In the genomic region with DNA sequence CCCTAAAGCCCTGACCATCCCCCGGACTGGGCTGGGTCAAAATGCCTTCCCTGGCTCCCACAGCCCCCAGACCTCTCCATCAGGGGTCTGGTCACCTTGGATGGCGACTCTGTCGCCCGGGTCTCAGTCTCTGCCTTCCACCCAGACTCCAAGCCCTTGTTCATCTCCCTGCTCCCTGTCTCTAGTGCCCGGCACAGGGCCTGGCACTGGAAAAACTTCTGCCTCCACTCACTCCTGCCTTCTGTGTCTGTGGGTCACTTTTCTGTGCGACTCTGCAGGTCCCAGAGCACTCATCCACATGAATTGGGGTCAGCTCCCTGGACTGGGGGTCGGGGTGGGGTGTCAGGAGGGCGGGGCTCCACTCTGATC, we compare ENCODE assay signal across 8 cellular contexts. TPM values are rescaled to one million over a fixed set of nuclear protein-coding genes. Genes with fewer than 3 reads are reported as not detected.
DNase-seq lines count a peak whose midpoint lies in the region; ATAC-seq, FAIRE-seq and TF ChIP-seq lines count a peak whose summit lies in the region.

No MANE protein-coding gene starts in this region.

- FAIRE-seq in pancreas (lab: Jason Lieb, UNC) (no peak), RCC 7860 (lab: Jason Lieb, UNC) (no peak)

- H3K4me3 Mint-ChIP-seq in Calu3 (ENCODE audit: low read depth, unreplicated experiment), result peak overlapping the region; percentile 84

- intact Hi-C loops in Calu3 (cut with micrococcal nuclease; ENCODE audit: unreplicated experiment) (loop anchor here (2.0 kb wide), 1 partner anchor 13 kb away; no protein-coding TSS in a partner anchor), pancreas (cut with DNase I) (no loop called here)

- no peaks in the 10 kb centered on the region for H3K27me3 Mint-ChIP-seq in Calu3 (ENCODE audit: unreplicated experiment)

- H3K9me3 ChIP-seq in SJCRH30 (replicated peaks) (no peaks in the 10 kb centered on the region), esophagus (ENCODE audit: control insufficient read depth in 2 of 2, insufficient read depth in 1 of 2, low read depth in 1 of 2, low read length in 1 of 2) (no peaks in the 10 kb centered on the region), pancreas (no peaks in the 10 kb centered on the region)

- H3K27ac ChIP-seq in SJCRH30 (peak overlapping the region; percentile 95), esophagus (ENCODE audit: low read depth in 2 of 2, low read length in 1 of 2) (peak overlapping the region; percentile 91 to 94), pancreas (peak overlapping the region; percentile 83 to 94 (median 87))

- H3K36me3 Mint-ChIP-seq in Calu3 (ENCODE audit: insufficient read depth, unreplicated experiment), result peaks cover 47% of the 10 kb centered on the region

- TF ChIP-seq CTCF in Calu3 (IDR thresholded peaks at IDR 0.05; ENCODE audit: unreplicated experiment), result no peak
- TF ChIP-seq CTCF in pancreas (IDR thresholded peaks at IDR 0.05), result no peak

- no peaks in the 10 kb centered on the region for H3K9me3 Mint-ChIP-seq in Calu3 (ENCODE audit: low read depth, unreplicated experiment)

- H3K4me1 ChIP-seq in SJCRH30 (0 out of 2 replicates have a peak, but pooled peaks cover 4% of the 10 kb centered on the region), esophagus (ENCODE audit: control insufficient read depth in 2 of 2, insufficient read depth in 2 of 2, low read length in 1 of 2) (peaks cover 16 to 34% of the 10 kb centered on the region in 2 donors), pancreas (peaks cover 19 to 31% (median 28%) of the 10 kb centered on the region in 3 donors)

- H3K27me3 ChIP-seq in SJCRH30, result no peaks in the 10 kb centered on the region
- H3K27me3 ChIP-seq in esophagus (ENCODE audit: control insufficient read depth in 1 of 2, insufficient read depth in 2 of 2, low read length in 2 of 2), result no peaks in the 10 kb centered on the region
- no peaks in the 10 kb centered on the region for H3K27me3 ChIP-seq in pancreas

- CTCF ChIA-PET in Calu3 (lab: Charles Lee), result no interaction called here

- no TSS peak for BruUV-seq in Calu3 (replicated peaks; lab: Mats Ljungman, UMichigan)

- ATAC-seq in pancreas (no peak), HG03135 (IDR thresholded peaks at IDR 0.05; ENCODE audit: unreplicated experiment) (no peak)
- no peak for ATAC-seq in activated CD4-positive, CD25-positive, alpha-beta regulatory T cell treated with anti-CD3 and anti-CD28 coated beads, Interleukin-2, amount 50 U/mL, for 24 hours

- 12 to 14% methylated on average over 8 of the region's 8 CpGs for whole genome bisulfite sequencing in esophagus, 2 donors
- 8 to 12% methylated on average over 8 of the region's 8 CpGs for WGBS in pancreas, 2 donors

- peak overlapping the region; percentile 92 for H3K4me3 ChIP-seq in SJCRH30
- peak overlapping the region; percentile 66 to 79 for H3K4me3 ChIP-seq in esophagus (ENCODE audit: low read depth in 1 of 2, low read length in 2 of 2)
- peak overlapping the region; percentile 45 to 75 (median 61) for H3K4me3 ChIP-seq in pancreas

- H3K4me1 Mint-ChIP-seq in Calu3 (ENCODE audit: low read depth, unreplicated experiment), result peaks cover 15% of the 10 kb centered on the region

- no peak for DNase-seq in Calu3
- no peak for DNase-seq in SJCRH30
- DNase-seq in pancreas, result peak in 1 of 6 donors; percentile 43
- no peak for DNase-seq in RCC 7860 (ENCODE audit: low spot score)
- no peak for DNase-seq in NCI-H1930 (lab: John Stamatoyannopoulos, UW)

- peaks cover 8% of the 10 kb centered on the region; the same call in 1 of the 2 replicates for H3K36me3 ChIP-seq in SJCRH30
- H3K36me3 ChIP-seq in esophagus (ENCODE audit: control insufficient read depth in 2 of 2, insufficient read depth in 2 of 2, low read length in 1 of 2), result no peaks in the 10 kb centered on the region
- no peaks in the 10 kb centered on the region for H3K36me3 ChIP-seq in pancreas

- peak overlapping the region; percentile 68 for H3K27ac Mint-ChIP-seq in Calu3 (ENCODE audit: unreplicated experiment)

RNA-seq across cellular contexts. Expression of gene ZNF787, which starts 1.1 kb away (rescaled TPM):
- total RNA-seq in Calu3 (2022), result 68.5 and 77.3 TPM in 2 replicates
- total RNA-seq in SJCRH30 (2014; rRNA removed; shearing (Covaris generic)), result 24.7 and 24.8 TPM in 2 replicates
- 10 to 100 TPM; 17.0 to 19.0 TPM for polyA plus RNA-seq in esophagus
- total RNA-seq in pancreas, result 10 to 100 TPM; 22.1 to 41.9 (median 25.6) TPM
- polyA plus RNA-seq in pancreas, result 10 to 100 TPM; 13.6 to 31.1 TPM

RNA-seq across cellular contexts. Expression of gene ZNF444, which starts 21.1 kb away (rescaled TPM):
- total RNA-seq in Calu3 (2022) (78.6 and 79.1 TPM in 2 replicates), pancreas (10 to 100 TPM; 27.9 to 47.9 (median 32.5) TPM)
- total RNA-seq in SJCRH30 (2014; rRNA removed; shearing (Covaris generic)), result 18.7 and 19.8 TPM in 2 replicates
- polyA plus RNA-seq in esophagus (10 to 100 TPM; 12.9 to 16.0 TPM), pancreas (10 to 100 TPM; 67.5 to 99.0 TPM)

RNA-seq across cellular contexts. Expression of gene GALP, which starts 55.8 kb away (rescaled TPM):
- not detected in 2 replicates for total RNA-seq in Calu3 (2022)
- total RNA-seq in SJCRH30 (2014; rRNA removed; shearing (Covaris generic)), result not detected in 2 replicates
- polyA plus RNA-seq in esophagus, result not detected
- not detected for total RNA-seq in pancreas
- polyA plus RNA-seq in pancreas, result not detected
